In the genomic region with DNA sequence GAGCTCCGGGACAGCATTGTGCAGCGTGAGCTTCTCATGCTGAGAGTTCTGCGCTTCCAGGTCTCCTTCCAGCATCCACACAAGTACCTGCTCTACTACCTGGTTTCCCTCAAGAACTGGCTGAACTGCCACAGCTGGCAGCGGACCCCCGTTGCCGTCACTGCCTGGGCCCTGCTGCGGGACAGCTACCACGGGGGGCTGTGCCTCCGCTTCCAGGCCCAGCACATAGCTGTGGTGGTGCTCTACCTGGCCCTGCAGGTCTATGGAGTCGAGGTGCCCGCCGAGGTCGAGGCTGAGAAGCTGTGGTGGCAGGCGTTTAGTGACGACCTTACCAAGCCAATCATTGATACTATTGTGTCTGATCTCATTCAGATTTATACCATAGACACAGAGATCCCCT, we compare ENCODE assay signal across 24 cellular contexts.
"Had no signal": no experiment of that assay in that cellular context is flagged by ENCODE, and none has a peak within 500 bp of the region (broad histone marks: within the 10 kb centered on the region; RNA-seq: fewer than 3 reads in every experiment).

No MANE protein-coding gene starts in this region.

- H3K4me3 Mint-ChIP-seq: dendritic cell treated with granulocyte-macrophage colony-stimulating factor and Interleukin-4, amounts not matched to agents 40 ng/mL and 50 ng/mL, for 4 days; effector memory CD8-positive, alpha-beta T cell; endodermal cell had no signal

- H3K4me3 ChIP-seq: colonic mucosa, coronary artery, dorsolateral prefrontal cortex, esophagus muscularis mucosa, esophagus squamous epithelium, gastrocnemius medialis, gastroesophageal sphincter, heart left ventricle had no signal

- H3K27me3 Mint-ChIP-seq: dendritic cell treated with granulocyte-macrophage colony-stimulating factor and Interleukin-4, amounts not matched to agents 40 ng/mL and 50 ng/mL, for 4 days had no signal

- H3K27me3 ChIP-seq: colonic mucosa, esophagus muscularis mucosa, gastrocnemius medialis, gastroesophageal sphincter, heart left ventricle had no signal

- ATAC-seq: effector memory CD8-positive, alpha-beta T cell; esophagus mucosa; foreskin keratinocyte; gastrocnemius medialis; gastroesophageal sphincter; heart left ventricle had no signal

- DNase-seq: colonic mucosa; cortex of kidney; dermis blood vessel endothelial cell; dorsolateral prefrontal cortex; effector CD4-positive, alpha-beta T cell; effector CD8-positive, alpha-beta T cell; effector memory CD4-positive, alpha-beta T cell; effector memory CD8-positive, alpha-beta T cell; endodermal cell; erythroblast; esophagus squamous epithelium; foreskin fibroblast; foreskin keratinocyte; foreskin melanocyte; gastrocnemius medialis; glutamatergic neuron; head of caudate nucleus; heart left ventricle had no signal

- H3K36me3 ChIP-seq: colonic mucosa, esophagus muscularis mucosa, esophagus squamous epithelium, gastrocnemius medialis, gastroesophageal sphincter, heart left ventricle had no signal

- H3K4me1 ChIP-seq: colonic mucosa, esophagus muscularis mucosa, esophagus squamous epithelium, gastrocnemius medialis, gastroesophageal sphincter, heart left ventricle had no signal

- H3K27ac ChIP-seq: colonic mucosa, coronary artery, dorsolateral prefrontal cortex, epithelial cell of prostate, esophagus muscularis mucosa, esophagus squamous epithelium, foreskin keratinocyte, gastrocnemius medialis, gastroesophageal sphincter, heart left ventricle had no signal

- H3K27ac Mint-ChIP-seq: dendritic cell treated with granulocyte-macrophage colony-stimulating factor and Interleukin-4, amounts not matched to agents 40 ng/mL and 50 ng/mL, for 4 days; effector memory CD8-positive, alpha-beta T cell; endodermal cell had no signal

- H3K9me3 ChIP-seq: colonic mucosa, esophagus muscularis mucosa, esophagus squamous epithelium, gastrocnemius medialis had no signal
